In genomic region chr6:35343835-35344550, GRCh38 we compare ENCODE assay signal across 1 cellular context.
A peak's percentile ranks its signal among the peaks of the same experiment; 100 is the strongest.
TF ChIP-seq lines count a peak whose summit lies in the region.

No MANE protein-coding gene starts in this region.

TF ChIP-seq in SK-N-SH, 30 proteins besides CTCF, POLR2A, EP300 and RAD21 (continued from another document):
- TF ChIP-seq PBX3 (IDR thresholded peaks at IDR 0.05), result 0 out of 2 replicates have a peak, but pooled peaks have one; percentile 9
